Comparison of ENCODE assay signal across 15 cellular contexts in genomic region chr11:117217685-117218084, GRCh38. TPM values are rescaled to one million over a fixed set of nuclear protein-coding genes. Genes with fewer than 3 reads are reported as not detected.
DNase-seq lines count a peak whose midpoint lies in the region; ATAC-seq and TF ChIP-seq lines count a peak whose summit lies in the region.
"Had no signal": no experiment of that assay in that cellular context is flagged by ENCODE, and none has a peak within 500 bp of the region (broad histone marks: within the 10 kb centered on the region; RNA-seq: fewer than 3 reads in every experiment).

No MANE protein-coding gene starts in this region.

- H3K27me3 ChIP-seq in heart right ventricle (no peaks in the 10 kb centered on the region), gastroesophageal sphincter (no peaks in the 10 kb centered on the region), prostate gland (replicated peaks; ENCODE audit: insufficient read depth) (no peaks in the 10 kb centered on the region), uterus (no peaks in the 10 kb centered on the region)

- intact Hi-C loops in heart right ventricle (cut with DNase I) = loop anchor here in 2 of 10 donors (5.0 kb wide), 2 partner anchors 40 to 425 kb away; partner anchors contain the start of genes APOA5 (in 1 of the 2) and SIDT2 (in 1 of the 2)
- intact Hi-C loops in cardiac septum (cut with DNase I) = loop anchor here (1.0 kb wide), 1 partner anchor 18 kb away; the partner anchor contains the start of gene TAGLN
- intact Hi-C loops in prostate gland (cut with DNase I) = no loop called here
- intact Hi-C loops in uterus (cut with DNase I; ENCODE audit: low total_unique reads) = no loop called here

- no peak for TF ChIP-seq EP300 in gastroesophageal sphincter (IDR thresholded peaks at IDR 0.05)

- peak overlapping the region; percentile 64 to 97 (median 88) for H3K27ac ChIP-seq in heart right ventricle
- peak overlapping the region; percentile 93 to 98 (median 95) for H3K27ac ChIP-seq in gastroesophageal sphincter
- H3K27ac ChIP-seq in prostate gland = peak overlapping the region; percentile 62 to 78
- H3K27ac ChIP-seq in uterus = peak overlapping the region; percentile 93 to 94
- H3K27ac ChIP-seq: VCaP had no signal

- 66 to 76% methylated on average over 6 of the region's 6 CpGs for WGBS in heart right ventricle, 2 donors
- 27% methylated on average over 2 to 5 of the region's 6 CpGs for WGBS in gastroesophageal sphincter (ENCODE audit: low coverage in 1 of 2), 2 donors
- 74% methylated on average over 6 of the region's 6 CpGs for WGBS in prostate gland

- H3K9me3 ChIP-seq in heart right ventricle = no peaks in the 10 kb centered on the region
- no peaks in the 10 kb centered on the region for H3K9me3 ChIP-seq in gastroesophageal sphincter
- H3K9me3 ChIP-seq in prostate gland = no peaks in the 10 kb centered on the region
- H3K9me3 ChIP-seq in uterus = no peaks in the 10 kb centered on the region

- H3K4me1 ChIP-seq in heart right ventricle = peaks cover 32 to 67% (median 54%) of the 10 kb centered on the region in 9 donors
- peaks cover 24 to 72% (median 43%) of the 10 kb centered on the region in 3 donors for H3K4me1 ChIP-seq in gastroesophageal sphincter
- H3K4me1 ChIP-seq in prostate gland (replicated peaks) = peaks cover 6% of the 10 kb centered on the region
- H3K4me1 ChIP-seq in uterus = peaks cover 35% of the 10 kb centered on the region in 2 donors

- TF ChIP-seq POLR2A in gastroesophageal sphincter (IDR thresholded peaks at IDR 0.05) = no peak
- no peak for TF ChIP-seq POLR2A in prostate gland (IDR thresholded peaks at IDR 0.05)
- TF ChIP-seq POLR2A in uterus (IDR thresholded peaks at IDR 0.05) = no peak

- no peak overlapping the region for H3K4me3 ChIP-seq in heart right ventricle
- H3K4me3 ChIP-seq in gastroesophageal sphincter = peak overlapping the region in 1 of 2 donors; percentile 16
- no peak overlapping the region for H3K4me3 ChIP-seq in prostate gland
- peak overlapping the region in 1 of 2 donors; percentile 6 for H3K4me3 ChIP-seq in uterus

- ATAC-seq in heart right ventricle = no peak
- no peak for ATAC-seq in gastroesophageal sphincter
- no peak for ATAC-seq in GM18907 (IDR thresholded peaks at IDR 0.05; ENCODE audit: unreplicated experiment)
- ATAC-seq in GM21619 (IDR thresholded peaks at IDR 0.05; ENCODE audit: unreplicated experiment) = no peak
- ATAC-seq: esophagus mucosa had no signal

- TF ChIP-seq CTCF in heart right ventricle (IDR thresholded peaks at IDR 0.05) = no peak
- TF ChIP-seq CTCF in gastroesophageal sphincter (IDR thresholded peaks at IDR 0.05) = no peak
- no peak for TF ChIP-seq CTCF in prostate gland (IDR thresholded peaks at IDR 0.05)
- TF ChIP-seq CTCF in uterus (IDR thresholded peaks at IDR 0.05) = no peak

- DNase-seq in heart right ventricle (peak in 1 of 2 donors; percentile 7), cardiac septum (ENCODE audit: low spot score) (no peak), prostate gland (ENCODE audit: low spot score) (no peak), uterus (peak; percentile 25 to 36)
- no peak for DNase-seq in stimulated activated CD4-positive, alpha-beta T cell treated with anti-CD3 and anti-CD28 coated beads, Interleukin-12 subunit alpha, Interleukin-12 subunit beta, amount 100 ng/mL, for 4 hours
- DNase-seq: activated T-cell treated with anti-CD3 and anti-CD28 coated beads for 4 hours; NCI-H526; SHP77; stimulated activated CD4-positive, alpha-beta T cell treated with anti-CD3 and anti-CD28 coated beads, Interleukin-4, amount 100 ng/mL, for 1 hour; substantia nigra had no signal

- H3K36me3 ChIP-seq in heart right ventricle (peaks cover 0 to 100% (median 51%) of the 10 kb centered on the region in 9 donors), gastroesophageal sphincter (peaks cover 0 to 56% of the 10 kb centered on the region in 2 donors), prostate gland (peaks cover 5 to 6% of the 10 kb centered on the region in 2 donors), uterus (no peaks in the 10 kb centered on the region)

RNA-seq across cellular contexts. Expression of gene PCSK7, which starts 14.2 kb away (rescaled TPM):
- total RNA-seq in heart right ventricle (10 to 100 TPM; 20.5 to 33.6 (median 26.2) TPM), cardiac septum (45.5 TPM), gastroesophageal sphincter (10 to 100 TPM; 28.9 to 40.5 (median 35.3) TPM), prostate gland (10 to 100 TPM; 38.5 to 45.7 TPM), uterus (10 to 100 TPM; 23.3 to 78.9 (median 35.3) TPM)
- 10 to 100 TPM; 29.8 to 47.0 TPM for polyA plus RNA-seq in heart right ventricle

RNA-seq across cellular contexts. Expression of gene RNF214, which starts 14.8 kb away (rescaled TPM):
- total RNA-seq in heart right ventricle (10 to 100 TPM; 20.3 to 33.5 (median 27.6) TPM), cardiac septum (27.6 TPM), gastroesophageal sphincter (10 to 100 TPM; 14.8 to 21.2 (median 17.4) TPM), prostate gland (10 to 100 TPM in 1 of 2 donors, 1 to 10 TPM in 1; 9.4 to 24.8 TPM), uterus (10 to 100 TPM in 2 of 4 donors, 1 to 10 TPM in 2; 4.4 to 38.6 (median 11.4) TPM)
- 1 to 10 TPM; 7.3 to 7.7 TPM for polyA plus RNA-seq in heart right ventricle

RNA-seq across cellular contexts. Expression of gene TAGLN, which starts 18.5 kb away (rescaled TPM):
- 100 to 1,000 TPM in 5 of 10 donors, 10 to 100 TPM in 5; 71.7 to 215 (median 99.9) TPM for total RNA-seq in heart right ventricle
- polyA plus RNA-seq in heart right ventricle = 100 to 1,000 TPM; 319 to 883 TPM
- 317 TPM for total RNA-seq in cardiac septum
- over 10,000 TPM; 10,394 to 14,194 (median 13,050) TPM for total RNA-seq in gastroesophageal sphincter
- 1,000 to 10,000 TPM; 2,153 to 2,440 TPM for total RNA-seq in prostate gland
- total RNA-seq in uterus = 1,000 to 10,000 TPM; 1,588 to 9,854 (median 3,936) TPM

RNA-seq across cellular contexts. Expression of gene SIDT2, which starts 39.1 kb away (rescaled TPM):
- total RNA-seq in heart right ventricle = 10 to 100 TPM; 16.2 to 33.6 (median 22.0) TPM
- polyA plus RNA-seq in heart right ventricle = 10 to 100 TPM; 13.0 to 28.1 TPM
- 25.3 TPM for total RNA-seq in cardiac septum
- total RNA-seq in gastroesophageal sphincter = 10 to 100 TPM; 15.3 to 50.1 (median 33.6) TPM
- 100 to 1,000 TPM in 1 of 2 donors, 10 to 100 TPM in 1; 69.5 to 144 TPM for total RNA-seq in prostate gland
- 10 to 100 TPM in 3 of 4 donors, 1 to 10 TPM in 1; 6.4 to 91.3 (median 28.7) TPM for total RNA-seq in uterus

Comparison
In these comparisons a context has a peak if more than half of its experiments do, and no peak if none do; other contexts are left out.
1. DNase-seq: peak in uterus (2 of 2); none in cardiac septum (single experiment), prostate gland (single experiment) and stimulated activated CD4-positive, alpha-beta T cell treated with anti-CD3 and anti-CD28 coated beads, Interleukin-12 subunit alpha, Interleukin-12 subunit beta, amount 100 ng/mL, for 4 hours (single experiment).
2. Peak in every context shown above with its lines, with median percentiles within 50 percentile points of each other: H3K27ac ChIP-seq.